ENCODE assay signal across 2 cellular contexts in the genomic region with DNA sequence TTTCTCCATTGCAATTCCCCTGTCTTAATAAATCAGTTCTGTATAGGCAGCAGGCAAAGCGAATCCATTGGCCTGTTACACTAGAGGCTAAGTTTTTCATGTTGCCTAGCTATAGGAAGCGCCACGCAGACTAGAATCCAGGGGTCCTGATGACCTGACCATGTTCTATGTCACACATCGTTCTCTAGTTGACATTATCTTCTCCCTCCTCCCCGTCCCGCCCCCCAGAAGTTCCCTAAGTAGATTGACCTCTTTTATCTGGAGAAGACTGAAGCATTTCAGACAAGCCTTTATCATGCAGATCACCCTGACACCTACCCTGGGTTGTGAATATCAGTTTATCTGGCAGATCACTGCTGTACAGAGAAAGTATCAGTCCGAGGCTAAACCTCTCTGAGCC.
TF ChIP-seq lines count a peak whose summit lies in the region.

No MANE protein-coding gene starts in this region.

TF ChIP-seq in GM23338, 12 proteins besides CTCF, POLR2A, EP300 and RAD21:
- TF ChIP-seq EZH2phosphoT487 (IDR thresholded peaks at IDR 0.05; ENCODE audit: unreplicated experiment) (no peak), POLR2AphosphoS5 (IDR thresholded peaks at IDR 0.05; ENCODE audit: low read depth) (no peak), CREB1 (CRISPR knock-in tag; IDR thresholded peaks at IDR 0.05; ENCODE audit: low read depth) (no peak), STAT1 (IDR thresholded peaks at IDR 0.05; ENCODE audit: unreplicated experiment) (no peak)
- TF ChIP-seq, protein P1, sequence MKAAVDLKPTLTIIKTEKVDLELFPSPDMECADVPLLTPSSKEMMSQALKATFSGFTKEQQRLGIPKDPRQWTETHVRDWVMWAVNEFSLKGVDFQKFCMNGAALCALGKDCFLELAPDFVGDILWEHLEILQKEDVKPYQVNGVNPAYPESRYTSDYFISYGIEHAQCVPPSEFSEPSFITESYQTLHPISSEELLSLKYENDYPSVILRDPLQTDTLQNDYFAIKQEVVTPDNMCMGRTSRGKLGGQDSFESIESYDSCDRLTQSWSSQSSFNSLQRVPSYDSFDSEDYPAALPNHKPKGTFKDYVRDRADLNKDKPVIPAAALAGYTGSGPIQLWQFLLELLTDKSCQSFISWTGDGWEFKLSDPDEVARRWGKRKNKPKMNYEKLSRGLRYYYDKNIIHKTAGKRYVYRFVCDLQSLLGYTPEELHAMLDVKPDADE (IDR thresholded peaks at IDR 0.05): no peak
TF ChIP-seq in GM23338: peak in this region for 0.

TF ChIP-seq in H1, 55 proteins besides CTCF, POLR2A, EP300 and RAD21:
- TF ChIP-seq GTF2F1 (IDR thresholded peaks at IDR 0.05; ENCODE audit: borderline replicate concordance, low read depth, low read length) (no peak), HDAC2 (IDR thresholded peaks at IDR 0.05; ENCODE audit: borderline replicate concordance in 1 of 2, low read depth in 2 of 2, low read length in 2 of 2) (no peak), MAFK (IDR thresholded peaks at IDR 0.05; ENCODE audit: low read depth, low read length) (no peak), SP2 (IDR thresholded peaks at IDR 0.05; ENCODE audit: low read length) (no peak), FOSL1 (IDR thresholded peaks at IDR 0.05; ENCODE audit: insufficient read depth, low read depth, low read length) (no peak), EGR1 (IDR thresholded peaks at IDR 0.05; ENCODE audit: borderline replicate concordance, low read depth, low read length) (no peak), GABPA (IDR thresholded peaks at IDR 0.05; ENCODE audit: borderline replicate concordance, insufficient read depth, low read length) (no peak), RXRA (IDR thresholded peaks at IDR 0.05; ENCODE audit: insufficient read depth, low read depth, low read length) (no peak), USF2 (IDR thresholded peaks at IDR 0.05; ENCODE audit: low read length) (no peak), NRF1 (IDR thresholded peaks at IDR 0.05; ENCODE audit: low read depth, low read length) (no peak), BRCA1 (IDR thresholded peaks at IDR 0.05; ENCODE audit: low read depth, low read length) (no peak), SIRT6 (IDR thresholded peaks at IDR 0.05; ENCODE audit: low read length) (no peak)
